In genomic region chr22:41800348-41801146, GRCh38 we compare ENCODE assay signal across 8 cellular contexts. TPM values are rescaled to one million over a fixed set of nuclear protein-coding genes. Genes with fewer than 3 reads are reported as not detected.
DNase-seq lines count a peak whose midpoint lies in the region; TF ChIP-seq lines count a peak whose summit lies in the region.

Gene CCDC134 (plus strand): TSS chr22:41800679. CDS start chr22:41808891, 8,212 bp downstream.

- peak within 1 kb of the TSS; percentile 71 to 95 (median 86) for H3K4me3 ChIP-seq in stomach

- peak in 2 of 4 donors; percentile 62 to 74 for TF ChIP-seq POLR2A in stomach (IDR thresholded peaks at IDR 0.05)

- H3K27ac Mint-ChIP-seq in neural crest cell (ENCODE audit: unreplicated experiment): peak within 1 kb of the TSS; percentile 98

- peaks cover 20 to 26% (median 24%) of the 10 kb centered on the region in 4 donors for H3K4me1 ChIP-seq in stomach

- WGBS in stomach, 5 donors: 0 to 1% (median 0%) methylated on average over 15 to 52 of the region's 52 CpGs

- no peak for TF ChIP-seq EP300 in stomach (IDR thresholded peaks at IDR 0.05)

- peak within 1 kb of the TSS; percentile 98 for H3K4me3 Mint-ChIP-seq in neural crest cell

- TF ChIP-seq CTCF in neural crest cell (conservative IDR thresholded peaks at IDR 0.05): no peak
- no peak for TF ChIP-seq CTCF in stomach (IDR thresholded peaks at IDR 0.05)

- H3K36me3 ChIP-seq in stomach: no peaks in the 10 kb centered on the region

- H3K4me1 Mint-ChIP-seq in neural crest cell: peaks cover 35% of the 10 kb centered on the region

- H3K27me3 ChIP-seq in stomach: no peaks in the 10 kb centered on the region

- no peaks in the 10 kb centered on the region for H3K9me3 Mint-ChIP-seq in neural crest cell

- peaks cover 2% of the 10 kb centered on the region for H3K36me3 Mint-ChIP-seq in neural crest cell (ENCODE audit: low read depth)

- intact Hi-C loops in stomach (cut with DNase I; ENCODE audit: low total_unique reads): no loop called here

- H3K27ac ChIP-seq in stomach: peak within 1 kb of the TSS; percentile 87 to 94 (median 90)

- peak; percentile 91 for DNase-seq in EL
- peak; percentile 78 for DNase-seq in GOT3 (lab: John Stamatoyannopoulos, UW)
- peak; percentile 83 for DNase-seq in M059J (ENCODE audit: low read depth)
- peak; percentile 82 for DNase-seq in SIG-M5 treated with dmso at 0.1 percent for 504 hours (lab: John Stamatoyannopoulos, UW; ENCODE audit: unreplicated experiment)
- DNase-seq in activated gamma-delta T cell (lab: John Stamatoyannopoulos, UW): peak; percentile 84
- peak; percentile 68 for DNase-seq in fibroblast of the conjunctiva (ENCODE audit: low read depth)
- peak; percentile 83 for DNase-seq in neural crest cell (ENCODE audit: low read depth, low spot score)
- DNase-seq in stomach: peak; percentile 94

- no peaks in the 10 kb centered on the region for H3K27me3 Mint-ChIP-seq in neural crest cell (ENCODE audit: low read depth)

- no peaks in the 10 kb centered on the region for H3K9me3 ChIP-seq in stomach

RNA-seq across cellular contexts. Expression of gene CCDC134, which starts in this region (rescaled TPM):
- total RNA-seq in M059J (2014; rRNA removed; shearing (Covaris generic)): 10.3 and 12.0 TPM in 2 replicates
- 23.0 and 26.0 TPM in 2 replicates for total RNA-seq in neural crest cell
- total RNA-seq in stomach: 10 to 100 TPM in 2 of 5 donors, 1 to 10 TPM in 2, not detected in 1; 4.9 to 16.5 (median 12.1) TPM
- polyA plus RNA-seq in stomach: 1 to 10 TPM in 2 of 3 donors, not detected in 1; 1.6 to 2.5 TPM

Comparison
In these comparisons a context has a peak if more than half of its experiments do, and no peak if none do; other contexts are left out.
1. Peak in every context shown above with its lines: DNase-seq, H3K4me3 ChIP-seq and H3K27ac ChIP-seq.